ENCODE assay signal across 8 cellular contexts in the genomic region with DNA sequence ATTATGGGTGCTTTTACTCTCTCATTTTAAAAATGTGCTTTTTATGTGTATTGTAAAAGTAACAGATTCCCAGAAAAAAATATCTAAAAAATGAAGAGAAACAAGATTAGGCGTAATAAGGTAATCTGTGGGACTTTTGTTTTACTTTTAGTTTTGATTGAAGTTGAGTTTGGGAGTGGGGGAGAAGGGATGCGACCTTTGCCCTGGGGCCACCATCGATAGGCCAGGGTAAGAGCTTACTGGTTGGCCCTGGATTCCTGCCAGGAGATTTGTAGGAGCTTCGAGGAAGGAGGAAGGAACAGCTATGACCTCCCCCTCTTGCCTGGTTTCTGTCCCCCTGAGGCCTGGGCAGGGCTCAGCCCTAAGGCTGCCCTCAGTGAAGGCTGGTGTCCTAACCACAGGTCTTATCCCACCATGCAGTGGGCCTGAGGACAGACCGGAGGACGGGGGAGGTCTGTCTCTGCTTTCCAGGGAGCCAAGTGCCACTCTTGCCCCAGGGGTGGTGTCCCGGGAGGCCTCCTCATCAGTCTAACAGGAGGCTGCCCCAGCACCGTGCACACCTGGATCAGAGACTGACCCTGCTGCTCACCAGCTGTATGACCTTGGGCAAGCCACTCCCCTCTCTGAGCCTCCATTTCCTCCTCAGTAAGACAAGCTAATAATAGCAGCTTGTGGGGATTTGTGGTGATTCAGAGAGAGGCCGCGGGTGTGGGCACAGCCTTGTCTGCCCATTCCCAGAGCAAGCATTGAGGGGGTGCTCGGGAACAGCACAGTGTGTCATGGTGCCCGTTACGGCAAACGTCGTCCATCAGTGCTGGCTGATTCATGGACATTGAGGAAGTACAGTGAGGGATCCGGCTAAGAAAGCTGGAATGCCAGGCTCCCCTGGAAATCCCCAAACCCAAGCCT. TPM values are rescaled to one million over a fixed set of nuclear protein-coding genes. Genes with fewer than 3 reads are reported as not detected.
DNase-seq lines count a peak whose midpoint lies in the region; ATAC-seq and TF ChIP-seq lines count a peak whose summit lies in the region.

No MANE protein-coding gene starts in this region.

- H3K4me3 Mint-ChIP-seq in nephron progenitor cell: no peak overlapping the region
- H3K4me3 Mint-ChIP-seq in activated T-cell treated with anti-CD3 and anti-CD28 coated beads, Interleukin-2, amount 50 U/mL, for 4 hours: no peak overlapping the region

- TF ChIP-seq CTCF in nephron progenitor cell (IDR thresholded peaks at IDR 0.05): no peak

- peak overlapping the region; percentile 54 to 82 (median 69) for H3K9ac ChIP-seq in BLaER1 treated with 17β-estradiol and CSF1 and Interleukin-3, amounts not matched to agents 10 nM and 100 nM
- peak overlapping the region; percentile 61 for H3K9ac ChIP-seq in duodenal mucosa (ENCODE audit: low read depth in 1 of 2, low read length in 2 of 2)

- no peak for ATAC-seq in activated T-cell treated with anti-CD3 and anti-CD28 coated beads, Interleukin-2, amount 50 U/mL, for 4 hours

- no peaks in the 10 kb centered on the region for H3K9me3 Mint-ChIP-seq in nephron progenitor cell
- no peaks in the 10 kb centered on the region for H3K9me3 Mint-ChIP-seq in activated T-cell treated with anti-CD3 and anti-CD28 coated beads, Interleukin-2, amount 50 U/mL, for 4 hours

- H3K27ac Mint-ChIP-seq in nephron progenitor cell: peak overlapping the region; percentile 57

- H3K4me2 ChIP-seq in BLaER1 treated with 17β-estradiol and CSF1 and Interleukin-3, amounts not matched to agents 10 nM and 100 nM: peak overlapping the region; percentile 74 to 97 (median 90)

- no peaks in the 10 kb centered on the region for H3K36me3 Mint-ChIP-seq in nephron progenitor cell (ENCODE audit: low read depth)
- H3K36me3 Mint-ChIP-seq in activated T-cell treated with anti-CD3 and anti-CD28 coated beads, Interleukin-2, amount 50 U/mL, for 4 hours (ENCODE audit: insufficient read depth): no peaks in the 10 kb centered on the region

- H3K27ac ChIP-seq in BLaER1 treated with 17β-estradiol and CSF1 and Interleukin-3, amounts not matched to agents 10 nM and 100 nM: peak overlapping the region; percentile 64 to 93 (median 85)
- H3K27ac ChIP-seq in duodenal mucosa (ENCODE audit: low read depth, low read length): peak overlapping the region; percentile 95

- peaks cover 76% of the 10 kb centered on the region for H3K4me1 Mint-ChIP-seq in nephron progenitor cell
- H3K4me1 Mint-ChIP-seq in activated T-cell treated with anti-CD3 and anti-CD28 coated beads, Interleukin-2, amount 50 U/mL, for 4 hours (ENCODE audit: low read depth): no peaks in the 10 kb centered on the region

- H3K36me3 ChIP-seq in BLaER1 treated with 17β-estradiol and CSF1 and Interleukin-3, amounts not matched to agents 10 nM and 100 nM: no peaks in the 10 kb centered on the region
- H3K36me3 ChIP-seq in duodenal mucosa (ENCODE audit: control insufficient read depth in 1 of 2, insufficient read depth in 2 of 2, low read length in 2 of 2): peaks cover 6 to 11% of the 10 kb centered on the region in 2 donors

- no peaks in the 10 kb centered on the region for H3K27me3 ChIP-seq in BLaER1 treated with 17β-estradiol and CSF1 and Interleukin-3, amounts not matched to agents 10 nM and 100 nM
- no peaks in the 10 kb centered on the region for H3K27me3 ChIP-seq in duodenal mucosa (ENCODE audit: control insufficient read depth in 1 of 2, insufficient read depth in 2 of 2, low read length in 2 of 2)

- H4K20me1 ChIP-seq in BLaER1 treated with 17β-estradiol and CSF1 and Interleukin-3, amounts not matched to agents 10 nM and 100 nM: no peaks in the 10 kb centered on the region

- H3K4me3 ChIP-seq in BLaER1 treated with 17β-estradiol and CSF1 and Interleukin-3, amounts not matched to agents 10 nM and 100 nM: peak overlapping the region in 6 of 10 experiments; percentile 15 to 54 (median 32); a peak in 6 of 20 replicates
- peak overlapping the region; percentile 14 to 47 for H3K4me3 ChIP-seq in duodenal mucosa (ENCODE audit: low read depth in 1 of 2, low read length in 2 of 2)

- DNase-seq in NOMO-1 (lab: John Stamatoyannopoulos, UW; ENCODE audit: unreplicated experiment in 2 of 2) (peak; percentile 34 to 53), nephron progenitor cell (no peak), NCI-H1436 treated with DMSO at 0.1 percent for 48 hours (lab: John Stamatoyannopoulos, UW) (no peak), KG1 (lab: John Stamatoyannopoulos, UW) (no peak)
- DNase-seq in activated T-cell treated with anti-CD3 and anti-CD28 coated beads, Interleukin-2, amount 50 U/mL, for 4 hours: no peak
- DNase-seq in stimulated activated CD8-positive, alpha-beta memory T cell treated with anti-CD3 and anti-CD28 coated beads, Interleukin-4, amount 100 ng/mL, for 48 hours: no peak

- peaks cover 10% of the 10 kb centered on the region for H3K27me3 Mint-ChIP-seq in nephron progenitor cell (ENCODE audit: low read depth, poor library complexity)
- H3K27me3 Mint-ChIP-seq in activated T-cell treated with anti-CD3 and anti-CD28 coated beads, Interleukin-2, amount 50 U/mL, for 4 hours (ENCODE audit: low read depth): peaks cover 7% of the 10 kb centered on the region

- no peaks in the 10 kb centered on the region for H3K9me3 ChIP-seq in BLaER1 treated with 17β-estradiol and CSF1 and Interleukin-3, amounts not matched to agents 10 nM and 100 nM (replicated peaks in 1 of 11)
- H3K9me3 ChIP-seq in duodenal mucosa (ENCODE audit: control insufficient read depth in 1 of 2, low read length in 2 of 2): no peaks in the 10 kb centered on the region

- peaks cover 27 to 98% (median 71%) of the 10 kb centered on the region in 10 experiments for H3K4me1 ChIP-seq in BLaER1 treated with 17β-estradiol and CSF1 and Interleukin-3, amounts not matched to agents 10 nM and 100 nM
- peaks cover 43 to 44% of the 10 kb centered on the region in 2 donors for H3K4me1 ChIP-seq in duodenal mucosa (ENCODE audit: control insufficient read depth in 1 of 2, insufficient read depth in 2 of 2, low read length in 2 of 2)

RNA-seq across cellular contexts. Expression of a gene that starts 21.2 kb away (rescaled TPM):
- under 1 TPM; 0.52 to 0.71 (median 0.63) TPM for total RNA-seq in activated T-cell treated with anti-CD3 and anti-CD28 coated beads, Interleukin-2, amount 50 U/mL, for 4 hours

Comparison
In these comparisons a context has a peak if more than half of its experiments do, and no peak if none do; other contexts are left out.
1. DNase-seq: peak in NOMO-1 (2 of 2); none in nephron progenitor cell (single experiment), NCI-H1436 treated with DMSO at 0.1 percent for 48 hours (single experiment), activated T-cell treated with anti-CD3 and anti-CD28 coated beads, Interleukin-2, amount 50 U/mL, for 4 hours (single experiment), stimulated activated CD8-positive, alpha-beta memory T cell treated with anti-CD3 and anti-CD28 coated beads, Interleukin-4, amount 100 ng/mL, for 48 hours (single experiment) and KG1 (single experiment).